ENCODE assay signal across 1 cellular context in genomic region chr21:34367320-34367935, GRCh38.
TF ChIP-seq lines count a peak whose summit lies in the region.

No MANE protein-coding gene starts in this region.

TF ChIP-seq in HEK293, 187 proteins besides CTCF, POLR2A, EP300 and RAD21 (continued from another document):
- TF ChIP-seq ZNF280D (tag by site-specific recombination; IDR thresholded peaks at IDR 0.05) (no peak), IKZF3 (tag by site-specific recombination; IDR thresholded peaks at IDR 0.05) (no peak), ZNF701 (tag by site-specific recombination; IDR thresholded peaks at IDR 0.05) (no peak), TCF7L2 (IDR thresholded peaks at IDR 0.05; ENCODE audit: borderline replicate concordance, low read depth, low read length) (0 out of 2 replicates have a peak, but pooled peaks have one; percentile 13), ZBTB7A (tag by site-specific recombination; IDR thresholded peaks at IDR 0.05; ENCODE audit: low read depth) (no peak), ZNF426 (tag by site-specific recombination; IDR thresholded peaks at IDR 0.05) (no peak), ZNF664 (tag by site-specific recombination; IDR thresholded peaks at IDR 0.05) (no peak), INSM2 (tag by site-specific recombination; IDR thresholded peaks at IDR 0.05) (no peak), ZSCAN5A (tag by site-specific recombination; IDR thresholded peaks at IDR 0.05) (no peak), ZNF529 (tag by site-specific recombination; IDR thresholded peaks at IDR 0.05; ENCODE audit: insufficient replicate concordance) (no peak), ZNF449 (tag by site-specific recombination; IDR thresholded peaks at IDR 0.05) (no peak), ZNF654 (tag by site-specific recombination; IDR thresholded peaks at IDR 0.05; ENCODE audit: low read depth) (peak; percentile 68)
TF ChIP-seq in HEK293: peak in this region for 6.
